ENCODE assay signal across 11 cellular contexts in the genomic region with DNA sequence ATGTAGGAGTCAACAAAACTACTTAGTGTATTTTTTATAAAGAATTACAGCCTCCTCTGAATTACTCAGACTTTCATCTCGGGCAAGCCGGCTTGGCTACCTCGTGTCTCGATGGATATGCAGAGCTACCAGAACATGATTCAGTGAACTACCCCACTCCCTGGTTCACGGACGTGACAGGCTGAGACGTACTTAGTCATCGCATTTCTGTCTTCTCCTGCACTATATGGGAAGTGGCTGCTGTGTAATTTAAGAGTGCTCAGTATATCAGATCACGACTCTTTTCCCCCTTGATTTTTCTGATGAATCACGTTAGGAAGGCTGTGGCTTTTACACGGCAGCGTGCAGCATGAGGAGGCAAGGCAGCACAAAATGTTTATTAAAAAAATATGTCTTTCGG.
DNase-seq lines count a peak whose midpoint lies in the region; ATAC-seq and TF ChIP-seq lines count a peak whose summit lies in the region.
"Had no signal": no experiment of that assay in that cellular context is flagged by ENCODE, and none has a peak within 500 bp of the region (broad histone marks: within the 10 kb centered on the region; RNA-seq: fewer than 3 reads in every experiment).

No MANE protein-coding gene starts in this region.

- CTCF ChIA-PET in MCF 10A (lab: Yijun Ruan, JAX): interaction anchor here (0.7 kb wide), 1 partner anchor 255 kb away, joined by 5 read pairs; no protein-coding TSS in a partner anchor

- no TSS peak for BruUV-seq in MCF 10A (replicated peaks; lab: Mats Ljungman, UMichigan)

- H3K27ac ChIP-seq in breast epithelium (no peak overlapping the region), mesodermal cell (ENCODE audit: low read depth, low read length, severe bottlenecking) (peak overlapping the region; percentile 63), tibial nerve (no peak overlapping the region)

- TF ChIP-seq POLR2A in breast epithelium (IDR thresholded peaks at IDR 0.05) (no peak), tibial nerve (IDR thresholded peaks at IDR 0.05) (no peak)

- H3K27ac Mint-ChIP-seq in MCF 10A (ENCODE audit: low read depth, unreplicated experiment): no peak overlapping the region
- no peak overlapping the region for H3K27ac Mint-ChIP-seq in endothelial cell (ENCODE audit: unreplicated experiment)
- H3K27ac Mint-ChIP-seq: dendritic cell treated with granulocyte-macrophage colony-stimulating factor and Interleukin-4, amounts not matched to agents 40 ng/mL and 50 ng/mL, for 4 days had no signal

- H3K4me1 Mint-ChIP-seq in MCF 10A (ENCODE audit: insufficient read depth, unreplicated experiment) (peaks cover 5% of the 10 kb centered on the region), endothelial cell (ENCODE audit: unreplicated experiment) (peaks cover 23% of the 10 kb centered on the region)

- H3K36me3 Mint-ChIP-seq in MCF 10A (ENCODE audit: insufficient read depth, unreplicated experiment) (no peaks in the 10 kb centered on the region), endothelial cell (ENCODE audit: low read depth, unreplicated experiment) (no peaks in the 10 kb centered on the region)

- TF ChIP-seq EP300 in tibial nerve (IDR thresholded peaks at IDR 0.05): no peak

- H3K9me3 Mint-ChIP-seq in MCF 10A (ENCODE audit: unreplicated experiment) (peaks cover 9% of the 10 kb centered on the region), endothelial cell (ENCODE audit: unreplicated experiment) (no peaks in the 10 kb centered on the region)
- H3K9me3 Mint-ChIP-seq: dendritic cell treated with granulocyte-macrophage colony-stimulating factor and Interleukin-4, amounts not matched to agents 40 ng/mL and 50 ng/mL, for 4 days had no signal

- ATAC-seq in GM18861 (IDR thresholded peaks at IDR 0.05; ENCODE audit: unreplicated experiment): no peak

- H3K4me1 ChIP-seq in breast epithelium (no peaks in the 10 kb centered on the region), mesodermal cell (ENCODE audit: control insufficient read depth, insufficient read depth, low read length, poor library complexity, severe bottlenecking) (peaks cover 30% of the 10 kb centered on the region), tibial nerve (no peaks in the 10 kb centered on the region)

- H3K27me3 ChIP-seq in breast epithelium (no peaks in the 10 kb centered on the region), tibial nerve (no peaks in the 10 kb centered on the region)

- H3K27me3 Mint-ChIP-seq in MCF 10A (ENCODE audit: insufficient read depth, unreplicated experiment) (no peaks in the 10 kb centered on the region), endothelial cell (ENCODE audit: unreplicated experiment) (peaks cover 5% of the 10 kb centered on the region)

- intact Hi-C loops in MCF 10A (cut with micrococcal nuclease) (no loop called here), breast epithelium (cut with DNase I; ENCODE audit: low total_unique reads) (no loop called here)

- TF ChIP-seq CTCF in MCF 10A (IDR thresholded peaks at IDR 0.05; ENCODE audit: unreplicated experiment) (no peak), breast epithelium (IDR thresholded peaks at IDR 0.05) (no peak), endothelial cell (IDR thresholded peaks at IDR 0.05; ENCODE audit: unreplicated experiment) (no peak), tibial nerve (IDR thresholded peaks at IDR 0.05) (no peak)

- H3K9me3 ChIP-seq in breast epithelium (no peaks in the 10 kb centered on the region), mesodermal cell (ENCODE audit: control insufficient read depth, low read length) (no peaks in the 10 kb centered on the region), tibial nerve (no peaks in the 10 kb centered on the region)

- no peak overlapping the region for H3K4me3 ChIP-seq in breast epithelium
- H3K4me3 ChIP-seq in mesodermal cell (ENCODE audit: extremely low read depth, insufficient read depth, low read length, poor library complexity, severe bottlenecking): no peak overlapping the region
- H3K4me3 ChIP-seq in tibial nerve: no peak overlapping the region

- H3K4me3 Mint-ChIP-seq in MCF 10A (ENCODE audit: unreplicated experiment): no peak overlapping the region
- no peak overlapping the region for H3K4me3 Mint-ChIP-seq in endothelial cell (ENCODE audit: unreplicated experiment)
- H3K4me3 Mint-ChIP-seq: dendritic cell treated with granulocyte-macrophage colony-stimulating factor and Interleukin-4, amounts not matched to agents 40 ng/mL and 50 ng/mL, for 4 days had no signal

- POLR2A ChIA-PET in MCF 10A (lab: Yijun Ruan, JAX): no interaction called here

- H3K36me3 ChIP-seq in breast epithelium (no peaks in the 10 kb centered on the region), mesodermal cell (ENCODE audit: control insufficient read depth, insufficient read depth, low read length) (no peaks in the 10 kb centered on the region), tibial nerve (no peaks in the 10 kb centered on the region)

- WGBS in mesodermal cell (ENCODE audit: insufficient coverage in 2 of 2), 2 experiments: 69 to 85% methylated on average over 6 of the region's 13 CpGs
- 49 to 52% methylated on average over 13 of the region's 13 CpGs for WGBS in tibial nerve, 2 donors

- DNase-seq in MCF 10A (ENCODE audit: unreplicated experiment) (peak; percentile 2), breast epithelium (ENCODE audit: low spot score in 2 of 2) (no peak), ureter (ENCODE audit: low spot score) (peak; percentile 49), endothelial cell (ENCODE audit: low spot score) (no peak), tibial nerve (ENCODE audit: low spot score in 2 of 2) (no peak)
- peak; percentile 2 for DNase-seq in activated gamma-delta T cell treated with anti-CD3 and anti-CD28 coated beads, Interleukin-2, amount 50 U/mL, for 16 hours (ENCODE audit: low read depth)
- DNase-seq: COR-L47, substantia nigra had no signal

Comparison
In these comparisons a context has a peak if more than half of its experiments do, and no peak if none do; other contexts are left out.
1. DNase-seq: peak in MCF 10A (single experiment), activated gamma-delta T cell treated with anti-CD3 and anti-CD28 coated beads, Interleukin-2, amount 50 U/mL, for 16 hours (single experiment) and ureter (single experiment); none in breast epithelium (0 of 2), endothelial cell (single experiment) and tibial nerve (0 of 2).